In the genomic region with DNA sequence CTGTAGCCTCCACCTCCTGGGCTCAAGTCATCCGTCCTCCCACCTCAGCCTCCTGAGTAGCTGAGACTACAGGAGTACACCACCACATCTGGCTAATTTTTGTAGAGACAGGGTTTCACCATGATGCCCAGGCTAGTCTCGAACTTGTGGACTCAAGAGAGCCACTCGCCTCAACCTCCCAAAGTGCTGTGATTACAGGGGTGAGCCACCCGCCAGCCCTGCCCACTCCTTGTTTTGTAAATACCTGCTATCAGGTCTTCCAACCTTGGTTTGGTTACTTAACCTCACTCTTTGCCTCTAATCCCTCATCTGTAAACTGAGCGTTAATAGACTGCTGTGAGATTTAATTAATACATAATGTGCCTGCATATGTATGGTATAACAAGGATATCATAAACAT, we compare ENCODE assay signal across 11 cellular contexts. TPM values are rescaled to one million over a fixed set of nuclear protein-coding genes. Genes with fewer than 3 reads are reported as not detected.
DNase-seq lines count a peak whose midpoint lies in the region; ATAC-seq, FAIRE-seq and TF ChIP-seq lines count a peak whose summit lies in the region.
"Had no signal": no experiment of that assay in that cellular context is flagged by ENCODE, and none has a peak within 500 bp of the region (broad histone marks: within the 10 kb centered on the region; RNA-seq: fewer than 3 reads in every experiment).

No MANE protein-coding gene starts in this region.

- no peak overlapping the region for H2AFZ ChIP-seq in GM12878 (ENCODE audit: control insufficient read depth, low read depth, low read length)

- intact Hi-C loops in GM12878 (cut with micrococcal nuclease; ENCODE audit: unreplicated experiment), result loop anchor here (1.0 kb wide), 1 partner anchor 72 kb away; no protein-coding TSS in a partner anchor
- intact Hi-C loops in left lung (cut with DNase I), result no loop called here

- H3K36me3 Mint-ChIP-seq in activated naive CD4-positive, alpha-beta T cell treated with anti-CD3 and anti-CD28 coated beads, Interleukin-2, amount 50 U/mL, for 24 hours, result peaks cover 2% of the 10 kb centered on the region
- peaks cover 0 to 4% of the 10 kb centered on the region in 2 donors for H3K36me3 Mint-ChIP-seq in activated naive CD4-positive, alpha-beta T cell treated with anti-CD3 and anti-CD28 coated beads, Interleukin-2, amount 50 U/mL, for 72 hours
- H3K36me3 Mint-ChIP-seq in memory B cell, result no peaks in the 10 kb centered on the region

- no TSS peak for BruUV-seq in GM12878 (replicated peaks; lab: Mats Ljungman, UMichigan)

- ATAC-seq in activated naive CD4-positive, alpha-beta T cell treated with anti-CD3 and anti-CD28 coated beads, Interleukin-2, amount 50 U/mL, for 72 hours, result no peak
- ATAC-seq in GM12878, result no peak
- no peak for ATAC-seq in memory B cell (ENCODE audit: low read depth)
- ATAC-seq in left lung, result no peak

- peaks cover 18% of the 10 kb centered on the region for H3K4me1 Mint-ChIP-seq in activated naive CD4-positive, alpha-beta T cell treated with anti-CD3 and anti-CD28 coated beads, Interleukin-2, amount 50 U/mL, for 24 hours
- H3K4me1 Mint-ChIP-seq in memory B cell, result peaks cover 12% of the 10 kb centered on the region

- CTCF ChIA-PET in GM12878 (lab: Yijun Ruan, JAX), result interaction anchor here (0.6 to 1.7 kb wide), 5 partner anchors 13 to 72 kb away, joined by 3 to 7 read pairs (median 4); no protein-coding TSS in a partner anchor

- H3K4me1 ChIP-seq in GM12878 (ENCODE audit: control insufficient read depth, insufficient read depth, low read length) (no peaks in the 10 kb centered on the region), urinary bladder (ENCODE audit: insufficient read depth) (no peaks in the 10 kb centered on the region), left lung (peaks cover 0 to 16% of the 10 kb centered on the region in 2 donors)

- no peak for TF ChIP-seq POLR2A in GM12878 (IDR thresholded peaks at IDR 0.05; ENCODE audit: low read depth, low read length)

- H3K4me3 ChIP-seq in GM12878 (peak overlapping the region; percentile 89), urinary bladder (ENCODE audit: low read depth, low read length) (peak overlapping the region; percentile 53), left lung (peak overlapping the region in 1 of 2 donors; percentile 58)

- SMC1A ChIA-PET in GM12878 (lab: Charles Lee; ENCODE audit: uncharacterized antibody, unreplicated experiment), result no interaction called here

- H3K4me3 Mint-ChIP-seq in activated naive CD4-positive, alpha-beta T cell treated with anti-CD3 and anti-CD28 coated beads, Interleukin-2, amount 50 U/mL, for 24 hours, result peak overlapping the region; percentile 93
- peak overlapping the region; percentile 82 for H3K4me3 Mint-ChIP-seq in memory B cell

- POLR2A ChIA-PET in GM12878 (lab: Charles Lee), result no interaction called here

- H3K9ac ChIP-seq in GM12878 (ENCODE audit: control insufficient read depth, insufficient read depth, low read length), result no peak overlapping the region; the same call in 1 of the 2 replicates

- TF ChIP-seq CTCF in GM12878 (IDR thresholded peaks at IDR 0.05 in 2 of 3, conservative IDR thresholded peaks at IDR 0.05 in 1 of 3; ENCODE audit: control insufficient read depth in 2 of 3, extremely low read depth in 1 of 3, insufficient read depth in 1 of 3, low read depth in 3 of 3, low read length in 3 of 3), result no peak
- TF ChIP-seq CTCF in left lung (IDR thresholded peaks at IDR 0.05), result no peak

- no peak overlapping the region for H3K27ac Mint-ChIP-seq in activated naive CD4-positive, alpha-beta T cell treated with anti-CD3 and anti-CD28 coated beads, Interleukin-2, amount 50 U/mL, for 24 hours
- H3K27ac Mint-ChIP-seq in activated naive CD4-positive, alpha-beta T cell treated with anti-CD3 and anti-CD28 coated beads, Interleukin-2, amount 50 U/mL, for 72 hours, result peak overlapping the region in 1 of 2 donors; percentile 50
- H3K27ac Mint-ChIP-seq in memory B cell, result no peak overlapping the region

- RAD21 ChIA-PET in GM12878 (lab: Charles Lee; ENCODE audit: unreplicated experiment), result interaction anchor here (1.5 kb wide), 1 partner anchor 32 kb away, joined by 4 read pairs; no protein-coding TSS in a partner anchor

- peaks cover under 1% of the 10 kb centered on the region for H3K27me3 Mint-ChIP-seq in activated naive CD4-positive, alpha-beta T cell treated with anti-CD3 and anti-CD28 coated beads, Interleukin-2, amount 50 U/mL, for 24 hours
- peaks cover 16% of the 10 kb centered on the region for H3K27me3 Mint-ChIP-seq in memory B cell

- 79% methylated on average over 5 of the region's 5 CpGs for WGBS in GM12878 (ENCODE audit: insufficient coverage, insufficient replicate concordance, low lambda C conversion rate, missing lambda C conversion rate)
- WGBS in urinary bladder, result 80% methylated on average over 5 of the region's 5 CpGs

- no peaks in the 10 kb centered on the region for H4K20me1 ChIP-seq in GM12878 (ENCODE audit: control insufficient read depth, insufficient read depth)

- no peaks in the 10 kb centered on the region for H3K9me3 Mint-ChIP-seq in activated naive CD4-positive, alpha-beta T cell treated with anti-CD3 and anti-CD28 coated beads, Interleukin-2, amount 50 U/mL, for 24 hours
- H3K9me3 Mint-ChIP-seq in activated naive CD4-positive, alpha-beta T cell treated with anti-CD3 and anti-CD28 coated beads, Interleukin-2, amount 50 U/mL, for 72 hours, result peaks cover 0 to 1% of the 10 kb centered on the region in 2 donors
- no peaks in the 10 kb centered on the region for H3K9me3 Mint-ChIP-seq in memory B cell

- H3K27ac ChIP-seq in GM12878 (ENCODE audit: control insufficient read depth, insufficient read depth) (no peak overlapping the region), urinary bladder (ENCODE audit: low read depth) (peak overlapping the region; percentile 68), left lung (no peak overlapping the region)
- H3K27ac ChIP-seq: esophagus muscularis mucosa had no signal

- TF ChIP-seq RAD21 in GM12878 (IDR thresholded peaks at IDR 0.05; ENCODE audit: insufficient read depth, low read depth, low read length), result no peak

- in situ Hi-C loops in GM12878 (cut with MboI), result no loop called here

- H3K9me3 ChIP-seq in GM12878 (replicated peaks; ENCODE audit: control insufficient read depth, insufficient read depth, low read length) (no peaks in the 10 kb centered on the region; the same call in 1 of the 3 replicates), left lung (no peaks in the 10 kb centered on the region)
- H3K9me3 ChIP-seq: esophagus muscularis mucosa had no signal

- H3K27me3 ChIP-seq in GM12878 (replicated peaks in 1 of 2; ENCODE audit: control insufficient read depth in 2 of 2, insufficient read depth in 2 of 2, low read length in 1 of 2) (no peaks in the 10 kb centered on the region; a peak in 1 of 4 replicates), left lung (peaks cover 0 to 57% of the 10 kb centered on the region in 2 donors)

- FAIRE-seq in GM12878 (lab: Jason Lieb, UNC), result no peak

- TF ChIP-seq EP300 in GM12878 (IDR thresholded peaks at IDR 0.05; ENCODE audit: borderline replicate concordance in 1 of 2, control insufficient read depth in 1 of 2, low read depth in 2 of 2, low read length in 2 of 2), result no peak

- H3K36me3 ChIP-seq in GM12878 (ENCODE audit: control insufficient read depth in 2 of 2, insufficient read depth in 2 of 2, low read length in 1 of 2), result no peaks in the 10 kb centered on the region
- peaks cover 1% of the 10 kb centered on the region for H3K36me3 ChIP-seq in urinary bladder (ENCODE audit: insufficient read depth)
- no peaks in the 10 kb centered on the region for H3K36me3 ChIP-seq in left lung
- H3K36me3 ChIP-seq: esophagus muscularis mucosa had no signal

- DNase-seq in activated naive CD4-positive, alpha-beta T cell treated with anti-CD3 and anti-CD28 coated beads, Interleukin-2, amount 50 U/mL, for 72 hours (ENCODE audit: low spot score in 2 of 2), result no peak
- DNase-seq in GM12878 (ENCODE audit: low read depth, low spot score) (no peak), memory B cell (ENCODE audit: low spot score in 2 of 2) (no peak), left lung (no peak), NCI-H1694 (lab: John Stamatoyannopoulos, UW) (no peak), HuH-7 (ENCODE audit: low spot score) (no peak)
- DNase-seq: activated CD8-positive, alpha-beta memory T cell treated with anti-CD3 and anti-CD28 coated beads, Interleukin-2, amount 50 U/mL, for 48 hours; RPMI8226 had no signal

- peak overlapping the region; percentile 96; the same call in 1 of the 2 replicates for H3K4me2 ChIP-seq in GM12878 (ENCODE audit: control insufficient read depth, insufficient read depth)

- no peaks in the 10 kb centered on the region for H3K79me2 ChIP-seq in GM12878 (ENCODE audit: control insufficient read depth, insufficient read depth, low read length)

RNA-seq across cellular contexts. Expression of a gene that starts 0.8 kb away (rescaled TPM):
- under 1 TPM; 0.27 to 0.55 TPM for total RNA-seq in activated naive CD4-positive, alpha-beta T cell treated with anti-CD3 and anti-CD28 coated beads, Interleukin-2, amount 50 U/mL, for 72 hours
- total RNA-seq in GM12878 (2013; cell fraction: nucleolus; rRNA removed), result 4.8 and 5.0 TPM in 2 replicates
- total RNA-seq in GM12878 (2014; rRNA removed), result 8.7 and 14.2 TPM in 2 replicates
- total RNA-seq in GM12878 (2014; rRNA removed; fragmentation: Illumina TruSeq; extraction: Trizol), result 4.5 and 4.7 TPM in 2 replicates
- total RNA-seq in GM12878 (2021), result 4.8 and 5.1 TPM in 2 replicates
- polyA plus RNA-seq in GM12878 (2011; ENCODE audit: low read depth), result 1.4 TPM
- 0.32 and 0.38 TPM in 2 replicates for polyA plus RNA-seq in GM12878 (2011; rRNA removed)
- polyA plus RNA-seq in GM12878 (2011; cell fraction: cytosol; rRNA removed), result 0.10 and 0.48 TPM in 2 replicates
- 0.20 and 0.30 TPM in 2 replicates for polyA plus RNA-seq in GM12878 (2011; cell fraction: nucleus; rRNA removed)
- 3.3 and 3.4 TPM in 2 replicates for polyA plus RNA-seq in GM12878 (2012)
- 3.4 and 5.1 TPM in 2 replicates for polyA plus RNA-seq in GM12878 (2014; fragmentation: Illumina TruSeq; extraction: Trizol)
- 1 to 10 TPM; 7.9 to 8.9 TPM for polyA plus RNA-seq in GM12878 (2014; fragmentation: Nextera tagmentation; extraction: Ambion mirVana)
- polyA plus RNA-seq in GM12878 (2014; rRNA removed), result 6.0 and 6.9 TPM in 2 replicates
- 1 to 10 TPM; 3.9 to 5.1 TPM for polyA plus RNA-seq in GM12878 (2016; fragmentation: Nextera tagmentation; extraction: Ambion mirVana)
- 0.95 TPM in 1 of 2 replicates, not detected in the other for polyA minus RNA-seq in GM12878 (2011; rRNA and poly(A)+ RNA removed)
- 1.0 TPM in 1 of 2 replicates, not detected in the other for polyA minus RNA-seq in GM12878 (2011; cell fraction: cytosol; rRNA and poly(A)+ RNA removed)
- not detected in 2 replicates for polyA minus RNA-seq in GM12878 (2011; cell fraction: nucleus; rRNA and poly(A)+ RNA removed)
- 8.2 TPM for total RNA-seq in urinary bladder
- polyA plus RNA-seq in urinary bladder, result 2.5 TPM
- total RNA-seq in left lung, result under 1 TPM in 1 of 2 donors, not detected in 1; 0.73 TPM

RNA-seq across cellular contexts. Expression of a gene that starts 0.9 kb away (rescaled TPM):
- 1 to 10 TPM; 1.3 to 3.9 TPM for total RNA-seq in activated naive CD4-positive, alpha-beta T cell treated with anti-CD3 and anti-CD28 coated beads, Interleukin-2, amount 50 U/mL, for 72 hours
- total RNA-seq in GM12878 (2013; cell fraction: nucleolus; rRNA removed), result 12.6 and 12.7 TPM in 2 replicates
- total RNA-seq in GM12878 (2014; rRNA removed) (5.1 and 7.8 TPM in 2 replicates), GM12878 (2014; rRNA removed; fragmentation: Illumina TruSeq; extraction: Trizol) (9.3 and 9.7 TPM in 2 replicates), GM12878 (2021) (8.7 and 10.0 TPM in 2 replicates), urinary bladder (13.7 TPM), left lung (1 to 10 TPM; 1.6 to 3.1 TPM)
- 1.2 TPM for polyA plus RNA-seq in GM12878 (2011; ENCODE audit: low read depth)
- polyA plus RNA-seq in GM12878 (2011; rRNA removed) (0.46 and 0.62 TPM in 2 replicates), GM12878 (2014; fragmentation: Illumina TruSeq; extraction: Trizol) (8.8 and 10.3 TPM in 2 replicates), GM12878 (2014; fragmentation: Nextera tagmentation; extraction: Ambion mirVana) (1 to 10 TPM; 1.1 to 2.0 TPM), GM12878 (2014; rRNA removed) (4.7 and 5.4 TPM in 2 replicates), GM12878 (2016; fragmentation: Nextera tagmentation; extraction: Ambion mirVana) (1 to 10 TPM; 6.6 to 7.2 TPM), urinary bladder (1.2 TPM)
- 0.30 and 0.39 TPM in 2 replicates for polyA plus RNA-seq in GM12878 (2011; cell fraction: cytosol; rRNA removed)
- polyA plus RNA-seq in GM12878 (2011; cell fraction: nucleus; rRNA removed), result 0.78 and 0.82 TPM in 2 replicates
- polyA plus RNA-seq in GM12878 (2012), result 1.7 and 2.6 TPM in 2 replicates
- polyA minus RNA-seq in GM12878 (2011; rRNA and poly(A)+ RNA removed), result 0.21 and 0.80 TPM in 2 replicates
- 1.2 TPM in 1 of 2 replicates, not detected in the other for polyA minus RNA-seq in GM12878 (2011; cell fraction: cytosol; rRNA and poly(A)+ RNA removed)
- polyA minus RNA-seq in GM12878 (2011; cell fraction: nucleus; rRNA and poly(A)+ RNA removed), result 0.73 and 1.5 TPM in 2 replicates
